ENCODE assay signal across 8 cellular contexts in the genomic region with DNA sequence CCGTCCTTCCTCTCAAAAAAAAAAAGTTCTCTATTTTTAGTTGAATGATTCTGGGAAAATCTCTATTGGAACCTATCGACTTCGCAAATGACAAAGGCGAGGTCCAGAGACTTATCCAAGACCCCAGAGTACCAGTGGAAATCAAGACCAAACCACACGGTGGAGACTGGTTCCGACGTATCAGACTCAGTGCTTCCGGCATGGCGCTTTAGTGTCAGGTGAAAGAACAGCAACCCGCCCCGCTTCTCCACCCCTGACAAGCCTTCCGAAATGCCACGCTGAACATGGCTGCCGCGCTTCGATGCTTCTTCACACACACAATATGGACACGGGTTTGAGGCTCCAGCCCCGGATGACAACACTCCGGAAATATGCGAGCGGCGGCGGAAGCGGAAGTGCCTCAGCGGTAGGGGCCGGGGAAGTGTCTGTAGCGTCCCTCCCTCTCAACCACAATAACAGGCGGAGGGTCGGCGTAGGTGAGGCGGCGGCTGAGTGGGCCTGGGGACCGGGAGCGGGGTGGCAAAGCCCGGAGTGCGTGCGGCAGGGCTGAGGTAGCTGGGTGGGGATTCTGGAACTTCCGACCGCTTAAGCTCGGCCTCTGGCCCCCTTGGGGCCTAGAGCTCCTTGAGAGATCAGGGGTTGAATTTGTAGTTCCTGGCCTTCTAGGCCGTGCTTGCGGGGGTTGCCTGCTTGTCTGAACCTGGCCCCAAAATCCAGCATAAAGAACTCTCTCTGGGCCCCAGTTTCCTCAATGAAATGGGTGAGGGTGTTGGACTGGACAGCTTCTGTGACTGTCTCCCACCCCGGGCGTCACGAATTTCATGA. TPM values are rescaled to one million over a fixed set of nuclear protein-coding genes. Genes with fewer than 3 reads are reported as not detected.
A peak's percentile ranks its signal among the peaks of the same experiment; 100 is the strongest.
DNase-seq lines count a peak whose midpoint lies in the region; ATAC-seq, FAIRE-seq and TF ChIP-seq lines count a peak whose summit lies in the region.

A gene with protein sequence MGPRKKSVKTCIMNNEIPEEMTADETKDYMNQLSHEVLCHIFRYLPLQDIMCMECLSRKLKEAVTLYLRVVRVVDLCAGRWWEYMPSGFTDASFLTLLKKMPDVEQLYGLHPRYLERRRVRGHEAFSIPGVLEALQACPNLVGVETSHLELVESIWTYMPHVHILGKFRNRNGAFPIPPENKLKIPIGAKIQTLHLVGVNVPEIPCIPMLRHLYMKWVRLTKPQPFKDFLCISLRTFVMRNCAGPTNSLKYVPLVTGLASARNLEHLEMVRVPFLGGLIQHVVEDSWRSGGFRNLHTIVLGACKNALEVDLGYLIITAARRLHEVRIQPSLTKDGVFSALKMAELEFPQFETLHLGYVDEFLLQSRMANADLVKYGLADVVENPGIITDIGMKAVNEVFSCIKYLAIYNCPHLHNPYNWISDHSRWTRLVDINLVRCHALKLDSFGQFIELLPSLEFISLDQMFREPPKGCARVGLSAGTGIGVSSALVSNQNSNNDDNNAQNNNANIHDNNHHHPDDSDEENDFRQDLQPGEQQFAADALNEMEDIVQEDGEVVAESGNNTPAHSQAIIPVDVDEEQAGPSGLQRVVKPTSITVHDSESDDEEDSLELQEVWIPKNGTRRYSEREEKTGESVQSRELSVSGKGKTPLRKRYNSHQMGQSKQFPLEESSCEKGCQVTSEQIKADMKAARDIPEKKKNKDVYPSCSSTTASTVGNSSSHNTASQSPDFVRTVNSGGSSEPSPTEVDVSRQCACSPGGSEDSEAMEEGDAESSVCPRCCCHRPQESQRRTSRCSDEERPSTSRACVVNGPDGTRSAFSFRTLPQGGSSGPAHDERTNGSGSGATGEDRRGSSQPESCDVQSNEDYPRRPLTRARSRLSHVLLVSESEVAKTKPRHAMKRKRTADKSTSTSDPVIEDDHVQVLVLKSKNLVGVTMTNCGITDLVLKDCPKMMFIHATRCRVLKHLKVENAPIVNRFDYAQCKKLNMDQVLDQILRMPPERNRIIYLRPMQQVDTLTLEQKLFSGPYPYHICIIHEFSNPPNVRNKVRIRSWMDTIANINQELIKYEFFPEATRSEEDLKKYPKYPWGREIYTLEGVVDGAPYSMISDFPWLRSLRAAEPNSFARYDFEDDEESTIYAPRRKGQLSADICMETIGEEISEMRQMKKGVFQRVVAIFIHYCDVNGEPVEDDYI (plus strand): TSS at position 395 of the 825 bp plus-strand sequence. CDS start 10,819 bp downstream, outside the sequence.

- H3K9me3 Mint-ChIP-seq in activated T-cell treated with anti-CD3 and anti-CD28 coated beads, Interleukin-2, amount 50 U/mL, for 72 hours: peaks cover 2% of the 10 kb centered on the region in 2 donors

- peak; percentile 91 for DNase-seq in RCC 7860 (ENCODE audit: low spot score)
- peak; percentile 94 to 97 for DNase-seq in activated T-cell treated with anti-CD3 and anti-CD28 coated beads, Interleukin-2, amount 50 U/mL, for 72 hours
- DNase-seq in esophagus muscularis mucosa (ENCODE audit: extremely low spot score): peak; percentile 99
- peak; percentile 94 to 97 for DNase-seq in stimulated activated CD8-positive, alpha-beta memory T cell treated with anti-CD3 and anti-CD28 coated beads, Interleukin-7, amount 100 ng/mL, for 4 hours (ENCODE audit: low read depth in 2 of 2)

- peaks cover 7% of the 10 kb centered on the region; the same call in 1 of the 2 replicates for H4K20me1 ChIP-seq in DOHH2 (ENCODE audit: control insufficient read depth, insufficient read depth, low read depth, low read length)

- H3K9me2 ChIP-seq in DOHH2 (replicated peaks; ENCODE audit: control insufficient read depth, low read length): no peaks in the 10 kb centered on the region

- peaks cover 61% of the 10 kb centered on the region for H3K4me1 Mint-ChIP-seq in activated T-cell treated with anti-CD3 and anti-CD28 coated beads, Interleukin-2, amount 50 U/mL, for 72 hours (ENCODE audit: low read depth)

- peak within 1 kb of the TSS; percentile 99 for H3K27ac Mint-ChIP-seq in activated T-cell treated with anti-CD3 and anti-CD28 coated beads, Interleukin-2, amount 50 U/mL, for 72 hours

- 0% methylated on average over 33 of the region's 45 CpGs for WGBS in esophagus muscularis mucosa

- no peaks in the 10 kb centered on the region for H3F3A ChIP-seq in DOHH2 (ENCODE audit: control insufficient read depth, insufficient read depth)

- H3K36me3 ChIP-seq in DOHH2 (ENCODE audit: control insufficient read depth, low read length) (peaks cover 38% of the 10 kb centered on the region), KOPT-K1 (ENCODE audit: insufficient read depth, low read length) (peaks cover 8% of the 10 kb centered on the region; the same call in 1 of the 2 replicates), esophagus muscularis mucosa (peaks cover 0 to 9% (median 0%) of the 10 kb centered on the region in 4 donors), muscle layer of duodenum (ENCODE audit: control insufficient read depth in 1 of 2, insufficient read depth in 2 of 2, low read length in 2 of 2) (no peaks in the 10 kb centered on the region)

- FAIRE-seq in RCC 7860 (lab: Jason Lieb, UNC): peak; percentile 81

- no peaks in the 10 kb centered on the region for H3K27me3 ChIP-seq in DOHH2 (ENCODE audit: control insufficient read depth, low read length)
- no peaks in the 10 kb centered on the region for H3K27me3 ChIP-seq in esophagus muscularis mucosa
- H3K27me3 ChIP-seq in muscle layer of duodenum (ENCODE audit: low read depth, low read length): no peaks in the 10 kb centered on the region

- H3K4me1 ChIP-seq in DOHH2 (ENCODE audit: control insufficient read depth, low read length) (peaks cover 38% of the 10 kb centered on the region), esophagus muscularis mucosa (peaks cover 30 to 50% (median 37%) of the 10 kb centered on the region in 4 donors), muscle layer of duodenum (ENCODE audit: control insufficient read depth in 1 of 2, insufficient read depth in 2 of 2, low read length in 2 of 2) (peaks cover 22 to 30% of the 10 kb centered on the region in 2 donors)

- H3K4me2 ChIP-seq in DOHH2 (ENCODE audit: low read length): peak within 1 kb of the TSS; percentile 88

- TF ChIP-seq CTCF in DOHH2 (IDR thresholded peaks at IDR 0.05; ENCODE audit: low read depth, low read length, poor library complexity, severe bottlenecking) (peak; percentile 51), esophagus muscularis mucosa (IDR thresholded peaks at IDR 0.05) (peak in 2 of 3 experiments; percentile 6 to 26)

- H3K4me3 Mint-ChIP-seq in activated T-cell treated with anti-CD3 and anti-CD28 coated beads, Interleukin-2, amount 50 U/mL, for 72 hours: peak within 1 kb of the TSS; percentile 97

- intact Hi-C loops in esophagus muscularis mucosa (cut with DNase I): no loop called here

- H3K27me3 Mint-ChIP-seq in activated T-cell treated with anti-CD3 and anti-CD28 coated beads, Interleukin-2, amount 50 U/mL, for 72 hours (ENCODE audit: low read depth): no peaks in the 10 kb centered on the region

- H3K4me3 ChIP-seq in DOHH2 (ENCODE audit: low read length): peak within 1 kb of the TSS; percentile 79
- peak within 1 kb of the TSS; percentile 80 to 90 (median 87) for H3K4me3 ChIP-seq in esophagus muscularis mucosa
- peak within 1 kb of the TSS; percentile 68 to 89 for H3K4me3 ChIP-seq in muscle layer of duodenum (ENCODE audit: low read depth in 1 of 2, low read length in 2 of 2)

- no peak for TF ChIP-seq EP300 in esophagus muscularis mucosa (IDR thresholded peaks at IDR 0.05)

- peaks cover 10 to 13% of the 10 kb centered on the region in 2 donors for H3K36me3 Mint-ChIP-seq in activated T-cell treated with anti-CD3 and anti-CD28 coated beads, Interleukin-2, amount 50 U/mL, for 72 hours (ENCODE audit: insufficient read depth in 2 of 2)

- peak; percentile 99 for ATAC-seq in GM21786 (IDR thresholded peaks at IDR 0.05; ENCODE audit: unreplicated experiment)
- ATAC-seq in activated T-cell treated with anti-CD3 and anti-CD28 coated beads, Interleukin-2, amount 50 U/mL, for 72 hours (replicated peaks in 1 of 2): peak; percentile 95 to 96

- peak within 1 kb of the TSS; percentile 53 for H3K27ac ChIP-seq in DOHH2 (ENCODE audit: low read depth, low read length)
- H3K27ac ChIP-seq in KOPT-K1 (ENCODE audit: low read depth, low read length, poor library complexity, severe bottlenecking): peak within 1 kb of the TSS; percentile 70
- peak within 1 kb of the TSS; percentile 86 to 93 (median 89) for H3K27ac ChIP-seq in esophagus muscularis mucosa (replicated peaks in 1 of 4)
- peak within 1 kb of the TSS; percentile 96 for H3K27ac ChIP-seq in muscle layer of duodenum (ENCODE audit: low read length)

- H3K79me2 ChIP-seq in DOHH2 (ENCODE audit: control insufficient read depth, low read length): peaks cover 56% of the 10 kb centered on the region

- peak; percentile 68 for TF ChIP-seq POLR2A in esophagus muscularis mucosa (IDR thresholded peaks at IDR 0.05; ENCODE audit: low read depth)

- peaks cover 5% of the 10 kb centered on the region; the same call in 1 of the 2 replicates for H3K9me3 ChIP-seq in DOHH2 (ENCODE audit: control insufficient read depth, insufficient read depth, low read length)
- peaks cover 2% of the 10 kb centered on the region for H3K9me3 ChIP-seq in KOPT-K1 (ENCODE audit: insufficient read depth, low read length, poor library complexity, severe bottlenecking)
- H3K9me3 ChIP-seq in esophagus muscularis mucosa: no peaks in the 10 kb centered on the region
- H3K9me3 ChIP-seq in muscle layer of duodenum (ENCODE audit: control insufficient read depth in 1 of 2, low read length in 2 of 2): no peaks in the 10 kb centered on the region

RNA-seq across cellular contexts. Expression of the gene that starts here (rescaled TPM):
- 10 to 100 TPM; 62.8 to 68.5 TPM for total RNA-seq in activated T-cell treated with anti-CD3 and anti-CD28 coated beads, Interleukin-2, amount 50 U/mL, for 72 hours
- total RNA-seq in esophagus muscularis mucosa: 10 to 100 TPM; 29.5 to 46.5 (median 34.0) TPM

Comparison
In these comparisons a context has a peak if more than half of its experiments do, and no peak if none do; other contexts are left out.
1. Peak in every context shown above with its lines: DNase-seq, ATAC-seq, H3K4me3 ChIP-seq and H3K27ac ChIP-seq.